In the genomic region with DNA sequence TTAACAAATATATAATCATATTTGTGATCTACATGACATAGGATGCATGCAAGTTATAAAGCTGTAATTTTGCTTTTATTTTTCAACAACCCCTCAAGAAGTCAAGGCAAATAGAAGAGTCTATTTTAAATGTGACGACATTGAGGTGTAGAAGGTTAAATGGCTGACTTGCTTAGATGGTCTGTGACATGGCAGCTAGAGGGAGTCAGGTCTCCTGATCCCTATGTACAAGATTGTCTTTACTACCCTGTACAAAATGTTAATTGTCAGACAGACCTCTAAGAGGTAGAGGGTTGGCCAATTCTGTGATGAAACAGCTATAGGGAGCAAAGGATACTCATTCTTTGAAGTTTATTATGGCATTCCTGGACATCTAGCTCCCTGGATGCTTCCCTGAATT, we compare ENCODE assay signal across 24 cellular contexts.
"Had no signal": no experiment of that assay in that cellular context is flagged by ENCODE, and none has a peak within 500 bp of the region (broad histone marks: within the 10 kb centered on the region; RNA-seq: fewer than 3 reads in every experiment).

No MANE protein-coding gene starts in this region.

- H3K4me3 ChIP-seq: esophagus squamous epithelium, heart right ventricle, mucosa of descending colon, prostate gland, right atrium auricular region, suprapubic skin, transverse colon, uterus had no signal

- H3K27ac ChIP-seq: brain microvascular endothelial cell, esophagus squamous epithelium, heart right ventricle, prostate gland, right atrium auricular region, suprapubic skin, transverse colon, uterus had no signal

- ATAC-seq: heart right ventricle, mucosa of descending colon, WTC11 had no signal

- FAIRE-seq: endothelial cell of umbilical vein had no signal

- H3K4me3 Mint-ChIP-seq: activated CD4-positive, alpha-beta memory T cell treated with anti-CD3 and anti-CD28 coated beads, Interleukin-2, amount 10 ng/mL, durations not matched to agents 7 days and 5 days; central memory CD8-positive, alpha-beta T cell; memory B cell; naive B cell; stimulated activated naive CD8-positive, alpha-beta T cell treated with anti-CD3 and anti-CD28 coated beads, Interleukin-15, Interleukin-2, amounts not matched to agents 100 ng/mL and 50 ng/mL, for 24 hours; WTC11 had no signal

- H3K36me3 ChIP-seq: brain microvascular endothelial cell, esophagus squamous epithelium, heart right ventricle, prostate gland, right atrium auricular region, suprapubic skin, transverse colon, uterus had no signal

- H3K9me3 Mint-ChIP-seq: activated CD4-positive, alpha-beta memory T cell treated with anti-CD3 and anti-CD28 coated beads, Interleukin-2, amount 10 ng/mL, durations not matched to agents 7 days and 5 days; central memory CD8-positive, alpha-beta T cell; memory B cell; stimulated activated naive CD8-positive, alpha-beta T cell treated with anti-CD3 and anti-CD28 coated beads, Interleukin-15, Interleukin-2, amounts not matched to agents 100 ng/mL and 50 ng/mL, for 24 hours; WTC11 had no signal

- H3K27me3 ChIP-seq: brain microvascular endothelial cell, esophagus squamous epithelium, heart right ventricle, right atrium auricular region, suprapubic skin, transverse colon, uterus had no signal

- H3K27me3 Mint-ChIP-seq: activated CD4-positive, alpha-beta memory T cell treated with anti-CD3 and anti-CD28 coated beads, Interleukin-2, amount 10 ng/mL, durations not matched to agents 7 days and 5 days; central memory CD8-positive, alpha-beta T cell; memory B cell; naive B cell; stimulated activated naive CD8-positive, alpha-beta T cell treated with anti-CD3 and anti-CD28 coated beads, Interleukin-15, Interleukin-2, amounts not matched to agents 100 ng/mL and 50 ng/mL, for 24 hours had no signal

- H3K9me3 ChIP-seq: esophagus squamous epithelium, heart right ventricle, mucosa of descending colon, prostate gland, right atrium auricular region, suprapubic skin, transverse colon, uterus had no signal

- H3K36me3 Mint-ChIP-seq: memory B cell, naive B cell, WTC11 had no signal

- H3K27ac Mint-ChIP-seq: activated CD4-positive, alpha-beta memory T cell treated with anti-CD3 and anti-CD28 coated beads, Interleukin-2, amount 10 ng/mL, durations not matched to agents 7 days and 5 days; memory B cell; stimulated activated naive CD8-positive, alpha-beta T cell treated with anti-CD3 and anti-CD28 coated beads, Interleukin-15, Interleukin-2, amounts not matched to agents 100 ng/mL and 50 ng/mL, for 24 hours; WTC11 had no signal

- DNase-seq: activated CD4-positive, alpha-beta memory T cell treated with anti-CD3 and anti-CD28 coated beads, Interleukin-2, amount 10 ng/mL, durations not matched to agents 7 days and 5 days; activated CD4-positive, alpha-beta T cell treated with anti-CD3 and anti-CD28 coated beads for 4 hours; activated CD8-positive, alpha-beta memory T cell treated with anti-CD3 and anti-CD28 coated beads, Interleukin-2, amount 50 U/mL, for 4 hours; activated effector memory CD4-positive, alpha-beta T cell treated with Interleukin-2 at 50 U/mL for 16 hours; activated naive CD4-positive, alpha-beta T cell treated with anti-CD3 and anti-CD28 coated beads, Interleukin-2, amount 50 U/mL, for 16 hours; activated T-cell treated with anti-CD3 and anti-CD28 coated beads, Interleukin-2, amount 50 U/mL, for 48 hours; aorta; brain microvascular endothelial cell; cortex of kidney; effector CD8-positive, alpha-beta T cell; esophagus squamous epithelium; heart right ventricle; mucosa of descending colon; naive B cell; transverse colon; uterus had no signal

- H3K4me1 Mint-ChIP-seq: activated CD4-positive, alpha-beta memory T cell treated with anti-CD3 and anti-CD28 coated beads, Interleukin-2, amount 10 ng/mL, durations not matched to agents 7 days and 5 days; central memory CD8-positive, alpha-beta T cell; WTC11 had no signal

- H3K4me1 ChIP-seq: esophagus squamous epithelium, prostate gland, right atrium auricular region, suprapubic skin, transverse colon, uterus had no signal
